ENCODE assay signal across 8 cellular contexts in the genomic region with DNA sequence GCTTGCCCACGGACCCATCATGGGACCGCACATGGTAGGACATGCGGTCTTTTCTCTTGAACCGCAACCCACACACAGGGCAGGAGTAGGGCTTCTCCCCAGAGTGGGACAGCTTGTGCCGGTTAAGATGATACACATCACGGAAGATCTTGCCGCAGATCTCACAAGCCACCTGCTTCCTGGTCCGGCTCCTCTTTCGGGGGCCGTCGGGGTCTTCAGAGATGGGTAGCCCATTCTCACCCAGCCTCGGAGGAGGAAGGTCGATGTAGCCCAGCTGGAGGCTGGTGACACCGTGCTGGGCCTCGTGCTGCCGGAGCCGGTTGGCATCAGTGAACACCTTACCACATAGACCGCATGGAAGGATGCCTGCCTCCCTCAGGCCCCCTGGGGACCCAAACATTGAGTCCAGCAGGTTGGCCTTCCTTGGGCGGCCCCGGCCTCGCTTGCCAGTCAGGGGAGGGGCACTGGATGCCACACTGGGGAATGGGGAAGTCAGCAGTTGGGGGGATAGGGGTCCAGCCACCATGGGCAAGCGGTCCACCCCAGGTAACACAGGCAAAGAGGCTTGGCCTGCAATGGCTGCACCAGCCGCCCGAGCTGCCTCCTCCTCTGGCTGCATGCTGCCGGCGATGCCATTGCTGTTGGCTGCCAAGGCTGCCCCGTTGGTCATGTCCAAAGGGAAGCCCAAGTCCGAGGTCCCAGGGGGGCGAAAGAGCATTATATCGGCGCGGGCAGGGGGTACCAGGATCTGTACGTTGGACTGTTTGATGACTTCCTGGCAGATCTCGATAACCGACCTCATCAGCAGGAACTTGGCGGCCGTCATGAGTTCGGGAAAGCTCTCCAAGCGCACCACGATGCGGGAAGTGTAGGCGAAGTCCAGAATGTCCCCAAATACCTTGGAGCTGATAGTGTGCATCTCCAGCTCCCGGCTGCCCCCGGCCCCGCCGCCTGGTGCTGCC. TPM values are rescaled to one million over a fixed set of nuclear protein-coding genes. Genes with fewer than 3 reads are reported as not detected.
DNase-seq lines count a peak whose midpoint lies in the region; TF ChIP-seq lines count a peak whose summit lies in the region.

No MANE protein-coding gene starts in this region.

- WGBS in HUES64: 54% methylated on average over 46 of the region's 46 CpGs

- DNase-seq in AG04450 (ENCODE audit: low read depth, low spot score) (no peak), fibroblast of lung (ENCODE audit: low read depth in 2 of 2) (peak; percentile 62 to 63), pons (ENCODE audit: low spot score) (no peak), GM19240 (ENCODE audit: insufficient read length, low spot score) (no peak), NCI-H2107 (lab: John Stamatoyannopoulos, UW) (no peak)
- DNase-seq in activated CD8-positive, alpha-beta memory T cell treated with anti-CD3 and anti-CD28 coated beads, Interleukin-2, amount 50 U/mL, for 48 hours: peak; percentile 74

- H2AFZ ChIP-seq in fibroblast of lung (ENCODE audit: low read length): no peak overlapping the region

- H3K36me3 ChIP-seq in HUES64 (ENCODE audit: insufficient read depth, low read length) (peaks cover 45% of the 10 kb centered on the region), fibroblast of lung (ENCODE audit: control insufficient read depth, insufficient read depth, low read length) (peaks cover 13% of the 10 kb centered on the region), neutrophil (peaks cover 31% of the 10 kb centered on the region)

- H4K20me1 ChIP-seq in fibroblast of lung (ENCODE audit: control insufficient read depth, extremely low read depth, insufficient read depth, low read length): no peaks in the 10 kb centered on the region

- H3K4me3 ChIP-seq in AG04450 (ENCODE audit: low read depth, low read length) (peak overlapping the region; percentile 72), HUES64 (ENCODE audit: low read length) (peak overlapping the region; percentile 78), fibroblast of lung (replicated peaks in 1 of 4; ENCODE audit: control extremely low read depth in 1 of 4, insufficient read depth in 1 of 4, low read depth in 3 of 4, low read length in 4 of 4) (peak overlapping the region; percentile 54 to 65 (median 59)), neutrophil (ENCODE audit: low read depth in 1 of 2, low read length in 1 of 2) (peak overlapping the region; percentile 70 to 78)

- POLR2A ChIA-PET in AG04450 (lab: Yijun Ruan, JAX): interaction anchor here (0.6 kb wide), 1 partner anchor 56 kb away, joined by 8 read pairs; no protein-coding TSS in a partner anchor

- H3K4me2 ChIP-seq in fibroblast of lung (ENCODE audit: extremely low read depth, insufficient read depth, low read length): peak overlapping the region; percentile 82

- H3K9me3 ChIP-seq in AG04450 (ENCODE audit: control insufficient read depth, insufficient read depth, low read length) (no peaks in the 10 kb centered on the region; the same call in 1 of the 2 replicates), HUES64 (ENCODE audit: insufficient read depth, low read depth, low read length) (no peaks in the 10 kb centered on the region), fibroblast of lung (ENCODE audit: control insufficient read depth, insufficient read depth, low read depth, low read length) (no peaks in the 10 kb centered on the region), neutrophil (no peaks in the 10 kb centered on the region)

- no peak overlapping the region for H3K27ac ChIP-seq in AG04450 (ENCODE audit: low read depth, low read length)
- H3K27ac ChIP-seq in HUES64 (ENCODE audit: low read depth, low read length): peak overlapping the region; percentile 95
- no peak overlapping the region for H3K27ac ChIP-seq in fibroblast of lung (ENCODE audit: insufficient read depth, low read length)
- H3K27ac ChIP-seq in neutrophil: no peak overlapping the region

- H3K9ac ChIP-seq in HUES64 (ENCODE audit: low read depth, low read length) (peak overlapping the region; percentile 88), fibroblast of lung (ENCODE audit: insufficient read depth, low read length) (peak overlapping the region; percentile 30)

- CTCF ChIA-PET in AG04450 (lab: Charles Lee): interaction anchor here (0.7 to 1.3 kb wide), 6 partner anchors 7 to 107 kb away, joined by 3 to 4 read pairs (median 3); no protein-coding TSS in a partner anchor

- no peaks in the 10 kb centered on the region for H3K79me2 ChIP-seq in fibroblast of lung (ENCODE audit: control insufficient read depth, insufficient read depth, low read length)

- TF ChIP-seq CTCF in AG04450 (IDR thresholded peaks at IDR 0.05; ENCODE audit: low read depth, low read length) (no peak), fibroblast of lung (conservative IDR thresholded peaks at IDR 0.05 in 1 of 2, IDR thresholded peaks at IDR 0.05 in 1 of 2; ENCODE audit: low read depth in 1 of 2, low read length in 2 of 2) (no peak), neutrophil (IDR thresholded peaks at IDR 0.05) (no peak)

- H3K27me3 ChIP-seq in AG04450 (ENCODE audit: control insufficient read depth, insufficient read depth, low read length) (no peaks in the 10 kb centered on the region), HUES64 (ENCODE audit: insufficient read depth, low read length) (no peaks in the 10 kb centered on the region), fibroblast of lung (ENCODE audit: control insufficient read depth, insufficient read depth, low read length) (no peaks in the 10 kb centered on the region), neutrophil (peaks cover 11% of the 10 kb centered on the region)

- H3K4me1 ChIP-seq in HUES64 (ENCODE audit: insufficient read depth, low read length): peaks cover 33% of the 10 kb centered on the region
- peaks cover 15% of the 10 kb centered on the region for H3K4me1 ChIP-seq in fibroblast of lung (ENCODE audit: control insufficient read depth, extremely low read depth, insufficient read depth, low read length)
- peaks cover 42 to 46% of the 10 kb centered on the region in 2 experiments for H3K4me1 ChIP-seq in neutrophil (ENCODE audit: control insufficient read depth in 1 of 2, insufficient read depth in 1 of 2, low read depth in 1 of 2, low read length in 1 of 2)

RNA-seq across cellular contexts. Expression of gene PATZ1, which starts 1.5 kb away (rescaled TPM):
- 9.9 and 13.3 TPM in 2 replicates for polyA plus RNA-seq in AG04450 (2011; rRNA removed)
- polyA minus RNA-seq in AG04450 (2011; rRNA and poly(A)+ RNA removed): 24.5 and 26.7 TPM in 2 replicates
- 51.1 TPM for polyA plus RNA-seq in HUES64 (2013, experiment 1 of 2)
- polyA plus RNA-seq in HUES64 (2013, experiment 2 of 2): 52.4 TPM
- total RNA-seq in fibroblast of lung: 14.4 and 15.9 TPM in 2 replicates
- polyA plus RNA-seq in fibroblast of lung: 6.1 and 6.7 TPM in 2 replicates
- 9.2 and 11.5 TPM in 2 replicates for polyA plus RNA-seq in fibroblast of lung (2012)
- 18.4 and 23.1 TPM in 2 replicates for polyA minus RNA-seq in fibroblast of lung (ENCODE audit: low replicate concordance)

RNA-seq across cellular contexts. Expression of gene PIK3IP1, which starts 52.4 kb away (rescaled TPM):
- 23.3 and 23.8 TPM in 2 replicates for polyA plus RNA-seq in AG04450 (2011; rRNA removed)
- polyA minus RNA-seq in AG04450 (2011; rRNA and poly(A)+ RNA removed): 15.6 and 22.2 TPM in 2 replicates
- 0.90 TPM for polyA plus RNA-seq in HUES64 (2013, experiment 1 of 2)
- polyA plus RNA-seq in HUES64 (2013, experiment 2 of 2): 1.7 TPM
- total RNA-seq in fibroblast of lung: 32.4 and 81.6 TPM in 2 replicates
- polyA plus RNA-seq in fibroblast of lung: 18.1 and 32.1 TPM in 2 replicates
- polyA plus RNA-seq in fibroblast of lung (2012): 15.5 and 25.4 TPM in 2 replicates
- polyA minus RNA-seq in fibroblast of lung (ENCODE audit: low replicate concordance): 6.7 and 11.5 TPM in 2 replicates

RNA-seq across cellular contexts. Expression of gene DRG1, which starts 54.8 kb away (rescaled TPM):
- polyA plus RNA-seq in AG04450 (2011; rRNA removed): 90.8 and 108 TPM in 2 replicates
- 65.1 and 76.9 TPM in 2 replicates for polyA minus RNA-seq in AG04450 (2011; rRNA and poly(A)+ RNA removed)
- polyA plus RNA-seq in HUES64 (2013, experiment 1 of 2): 79.2 TPM
- polyA plus RNA-seq in HUES64 (2013, experiment 2 of 2): 72.9 TPM
- total RNA-seq in fibroblast of lung: 73.2 and 78.8 TPM in 2 replicates
- 76.4 and 91.9 TPM in 2 replicates for polyA plus RNA-seq in fibroblast of lung
- polyA plus RNA-seq in fibroblast of lung (2012): 58.2 and 61.0 TPM in 2 replicates
- polyA minus RNA-seq in fibroblast of lung (ENCODE audit: low replicate concordance): 29.3 and 34.1 TPM in 2 replicates

Comparison
In these comparisons a context has a peak if more than half of its experiments do, and no peak if none do; other contexts are left out.
1. DNase-seq: peak in activated CD8-positive, alpha-beta memory T cell treated with anti-CD3 and anti-CD28 coated beads, Interleukin-2, amount 50 U/mL, for 48 hours (single experiment) and fibroblast of lung (2 of 2); none in AG04450 (single experiment), pons (single experiment), GM19240 (single experiment) and NCI-H2107 (single experiment).
2. Peak in every context shown above with its lines, with median percentiles within 50 percentile points of each other: H3K4me3 ChIP-seq.